ENCODE assay signal across 31 cellular contexts in genomic region chr1:239067058-239067457, GRCh38.
"Had no signal": no experiment of that assay in that cellular context is flagged by ENCODE, and none has a peak within 500 bp of the region (broad histone marks: within the 10 kb centered on the region; RNA-seq: fewer than 3 reads in every experiment).

No MANE protein-coding gene starts in this region.

- FAIRE-seq: bronchial epithelial cell had no signal

- H3K4me3 ChIP-seq: ascending aorta, cardiac muscle cell had no signal

- H3K27me3 ChIP-seq: ascending aorta, cardiac muscle cell had no signal

- H3K27ac ChIP-seq: ascending aorta, cardiac muscle cell, WERI-Rb-1 had no signal

- ATAC-seq: activated CD4-positive, alpha-beta T cell treated with anti-CD3 and anti-CD28 coated beads for 36 hours; activated CD4-positive, CD25-positive, alpha-beta regulatory T cell treated with anti-CD3 and anti-CD28 coated beads, Interleukin-2, amount 50 U/mL, for 24 hours; activated CD8-positive, alpha-beta memory T cell treated with anti-CD3 and anti-CD28 coated beads, Interleukin-2, amount 10 ng/mL, durations not matched to agents 7 days and 5 days; activated CD8-positive, alpha-beta T cell treated with anti-CD3 and anti-CD28 coated beads, Interleukin-2, amount 10 ng/mL, durations not matched to agents 7 days and 5 days; activated naive CD8-positive, alpha-beta T cell treated with anti-CD3 and anti-CD28 coated beads, Interleukin-2, amount 50 U/mL, for 24 hours; WTC11 had no signal

- H3K36me3 ChIP-seq: ascending aorta, cardiac muscle cell, WERI-Rb-1 had no signal

- H3K9me3 ChIP-seq: ascending aorta had no signal

- DNase-seq: activated CD4-positive, alpha-beta memory T cell treated with anti-CD3 and anti-CD28 coated beads, Interleukin-2, amount 10 ng/mL, durations not matched to agents 7 days and 5 days; activated CD4-positive, alpha-beta T cell treated with anti-CD3 and anti-CD28 coated beads for 1 hour; activated CD4-positive, alpha-beta T cell treated with anti-CD3 and anti-CD28 coated beads for 36 hours; activated CD4-positive, alpha-beta T cell treated with anti-CD3 and anti-CD28 coated beads for 48 hours; activated CD4-positive, alpha-beta T cell treated with anti-CD3 and anti-CD28 coated beads, Interleukin-2, amount 10 ng/mL, durations not matched to agents 7 days and 5 days; activated CD4-positive, alpha-beta T cell treated with anti-CD3 and anti-CD28 coated beads, Interleukin-2, amount 50 U/mL, for 48 hours; activated CD4-positive, CD25-positive, alpha-beta regulatory T cell; activated CD8-positive, alpha-beta memory T cell treated with anti-CD3 and anti-CD28 coated beads for 24 hours; activated CD8-positive, alpha-beta memory T cell treated with anti-CD3 and anti-CD28 coated beads, Interleukin-2, amount 10 ng/mL, durations not matched to agents 7 days and 5 days; activated CD8-positive, alpha-beta memory T cell treated with anti-CD3 and anti-CD28 coated beads, Interleukin-2, amount 50 U/mL, for 48 hours; activated CD8-positive, alpha-beta T cell treated with anti-CD3 and anti-CD28 coated beads, Interleukin-2, amount 10 ng/mL, durations not matched to agents 7 days and 5 days; activated effector memory CD4-positive, alpha-beta T cell treated with Interleukin-2 at 50 U/mL for 16 hours; activated gamma-delta T cell; activated naive CD4-positive, alpha-beta T cell treated with anti-CD3 and anti-CD28 coated beads, Interleukin-2, amount 10 ng/mL, durations not matched to agents 7 days and 5 days; activated naive CD4-positive, alpha-beta T cell treated with Interleukin-2 at 50 U/mL for 16 hours; activated naive CD8-positive, alpha-beta T cell treated with anti-CD3 and anti-CD28 coated beads, Interleukin-2, amount 10 ng/mL, durations not matched to agents 7 days and 5 days; activated naive CD8-positive, alpha-beta T cell treated with anti-CD3 and anti-CD28 coated beads, Interleukin-2, amount 50 U/mL, for 24 hours; activated T-cell treated with anti-CD3 and anti-CD28 coated beads, Interleukin-2, amount 50 U/mL, for 24 hours; activated T-cell treated with anti-CD3 and anti-CD28 coated beads, Interleukin-2, amount 50 U/mL, for 48 hours; amygdala; anterior cingulate cortex; caudate nucleus; cerebellar nuclear complex; T-helper 2 cell; T-helper 9 cell; WERI-Rb-1 had no signal

- H3K4me1 ChIP-seq: ascending aorta had no signal
